Comparison of ENCODE assay signal across 8 cellular contexts in genomic region chr3:101512521-101513418, GRCh38. TPM values are rescaled to one million over a fixed set of nuclear protein-coding genes. Genes with fewer than 3 reads are reported as not detected.
DNase-seq lines count a peak whose midpoint lies in the region; ATAC-seq and TF ChIP-seq lines count a peak whose summit lies in the region.

A gene with protein sequence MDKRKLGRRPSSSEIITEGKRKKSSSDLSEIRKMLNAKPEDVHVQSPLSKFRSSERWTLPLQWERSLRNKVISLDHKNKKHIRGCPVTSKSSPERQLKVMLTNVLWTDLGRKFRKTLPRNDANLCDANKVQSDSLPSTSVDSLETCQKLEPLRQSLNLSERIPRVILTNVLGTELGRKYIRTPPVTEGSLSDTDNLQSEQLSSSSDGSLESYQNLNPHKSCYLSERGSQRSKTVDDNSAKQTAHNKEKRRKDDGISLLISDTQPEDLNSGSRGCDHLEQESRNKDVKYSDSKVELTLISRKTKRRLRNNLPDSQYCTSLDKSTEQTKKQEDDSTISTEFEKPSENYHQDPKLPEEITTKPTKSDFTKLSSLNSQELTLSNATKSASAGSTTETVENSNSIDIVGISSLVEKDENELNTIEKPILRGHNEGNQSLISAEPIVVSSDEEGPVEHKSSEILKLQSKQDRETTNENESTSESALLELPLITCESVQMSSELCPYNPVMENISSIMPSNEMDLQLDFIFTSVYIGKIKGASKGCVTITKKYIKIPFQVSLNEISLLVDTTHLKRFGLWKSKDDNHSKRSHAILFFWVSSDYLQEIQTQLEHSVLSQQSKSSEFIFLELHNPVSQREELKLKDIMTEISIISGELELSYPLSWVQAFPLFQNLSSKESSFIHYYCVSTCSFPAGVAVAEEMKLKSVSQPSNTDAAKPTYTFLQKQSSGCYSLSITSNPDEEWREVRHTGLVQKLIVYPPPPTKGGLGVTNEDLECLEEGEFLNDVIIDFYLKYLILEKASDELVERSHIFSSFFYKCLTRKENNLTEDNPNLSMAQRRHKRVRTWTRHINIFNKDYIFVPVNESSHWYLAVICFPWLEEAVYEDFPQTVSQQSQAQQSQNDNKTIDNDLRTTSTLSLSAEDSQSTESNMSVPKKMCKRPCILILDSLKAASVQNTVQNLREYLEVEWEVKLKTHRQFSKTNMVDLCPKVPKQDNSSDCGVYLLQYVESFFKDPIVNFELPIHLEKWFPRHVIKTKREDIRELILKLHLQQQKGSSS (minus strand): TSS chr3:101513212. CDS start chr3:101513130, 82 bp downstream.

- RAD21 ChIA-PET in HCT116 (lab: Charles Lee; ENCODE audit: low non-redundant PET in 1 of 2, low total read pairs in 2 of 2, uncharacterized antibody in 2 of 2, unreplicated experiment in 2 of 2): no interaction called here

- TF ChIP-seq RAD21 in HCT116 (IDR thresholded peaks at IDR 0.05; ENCODE audit: low read depth): no peak

- H3K4me2 ChIP-seq in HCT116 (ENCODE audit: low read length): peak within 1 kb of the TSS; percentile 96
- H3K4me2 ChIP-seq in trophoblast cell (ENCODE audit: low read length): peak within 1 kb of the TSS; percentile 73

- intact Hi-C loops in HCT116 (cut with micrococcal nuclease) (no loop called here), Right ventricle myocardium superior (cut with DNase I) (no loop called here)

- peaks cover 52% of the 10 kb centered on the region for H3K4me1 Mint-ChIP-seq in activated naive CD8-positive, alpha-beta T cell treated with anti-CD3 and anti-CD28 coated beads, Interleukin-2, amount 50 U/mL, for 24 hours

- peak within 1 kb of the TSS; percentile 20 for H2AFZ ChIP-seq in HCT116 (ENCODE audit: low read depth, low read length, poor library complexity, severe bottlenecking)
- H2AFZ ChIP-seq in trophoblast cell (ENCODE audit: insufficient read depth, low read length, poor library complexity): peak within 1 kb of the TSS; percentile 93

- no peaks in the 10 kb centered on the region for H3K9me3 Mint-ChIP-seq in activated naive CD8-positive, alpha-beta T cell treated with anti-CD3 and anti-CD28 coated beads, Interleukin-2, amount 50 U/mL, for 24 hours

- DNase-seq in HCT116 (ENCODE audit: low read depth, low spot score) (peak; percentile 56), NCI-H1092 treated with DMSO at 0.1 percent for 48 hours (lab: John Stamatoyannopoulos, UW) (peak; percentile 88), SW 1271 (lab: John Stamatoyannopoulos, UW) (peak; percentile 72 to 89), Right ventricle myocardium superior (peak; percentile 93), trophoblast cell (peak; percentile 63 to 85), tibial nerve (ENCODE audit: low spot score in 2 of 2) (peak; percentile 75 to 76)
- peak; percentile 82 for DNase-seq in activated naive CD8-positive, alpha-beta T cell treated with anti-CD3 and anti-CD28 coated beads, Interleukin-2, amount 50 U/mL, for 24 hours

- H3K9ac ChIP-seq in ES-I3 (ENCODE audit: low read depth, low read length) (peak within 1 kb of the TSS; percentile 77), HCT116 (ENCODE audit: low read length) (peak within 1 kb of the TSS; percentile 58), trophoblast cell (ENCODE audit: low read length) (peak within 1 kb of the TSS; percentile 60)

- peak within 1 kb of the TSS; percentile 71 for H3K27ac ChIP-seq in HCT116 (ENCODE audit: low read depth, low read length)
- peak within 1 kb of the TSS; percentile 65 for H3K27ac ChIP-seq in trophoblast cell (ENCODE audit: low read depth, low read length)
- H3K27ac ChIP-seq in tibial nerve: peak within 1 kb of the TSS; percentile 90 to 96 (median 93)

- no CpG with 5 or more reads among the region's 59 CpGs for WGBS in trophoblast cell (ENCODE audit: extremely low coverage, insufficient coverage, insufficient read length)
- 0 to 1% methylated on average over 57 to 59 of the region's 59 CpGs for WGBS in tibial nerve, 2 donors

- H3K4ac ChIP-seq in trophoblast cell (ENCODE audit: low read depth, low read length): peak within 1 kb of the TSS; percentile 46

- peak within 1 kb of the TSS; percentile 98 for H3K27ac Mint-ChIP-seq in activated naive CD8-positive, alpha-beta T cell treated with anti-CD3 and anti-CD28 coated beads, Interleukin-2, amount 50 U/mL, for 24 hours

- peak within 1 kb of the TSS; percentile 52 for H3K14ac ChIP-seq in trophoblast cell (ENCODE audit: low read length)

- H3K4me3 Mint-ChIP-seq in activated naive CD8-positive, alpha-beta T cell treated with anti-CD3 and anti-CD28 coated beads, Interleukin-2, amount 50 U/mL, for 24 hours: peak within 1 kb of the TSS; percentile 99

- peak within 1 kb of the TSS; percentile 91 for H4K12ac ChIP-seq in trophoblast cell (ENCODE audit: low read depth, low read length)

- TF ChIP-seq EP300 in tibial nerve (IDR thresholded peaks at IDR 0.05): peak; percentile 50 to 72

- ATAC-seq in HCT116 (peak; percentile 86), Right ventricle myocardium superior (ENCODE audit: poor library complexity) (peak; percentile 96)
- peak; percentile 65 for ATAC-seq in activated naive CD8-positive, alpha-beta T cell treated with anti-CD3 and anti-CD28 coated beads, Interleukin-2, amount 50 U/mL, for 24 hours

- CTCF ChIA-PET in HCT116 (lab: Charles Lee): no interaction called here

- H3K79me2 ChIP-seq in HCT116 (ENCODE audit: insufficient read depth, low read length) (no peaks in the 10 kb centered on the region), trophoblast cell (ENCODE audit: control insufficient read depth, insufficient read depth, low read length, poor library complexity) (peaks cover 3% of the 10 kb centered on the region)

- H2BK12ac ChIP-seq in trophoblast cell (ENCODE audit: low read length): no peak within 1 kb of the TSS

- no TSS peak for BruUV-seq in HCT116 (replicated peaks; lab: Mats Ljungman, UMichigan)

- H3K9me3 ChIP-seq in ES-I3 (ENCODE audit: control insufficient read depth, insufficient read depth, low read length): no peaks in the 10 kb centered on the region
- no peaks in the 10 kb centered on the region for H3K9me3 ChIP-seq in HCT116 (ENCODE audit: control insufficient read depth in 1 of 2, insufficient read depth in 1 of 2, low read depth in 1 of 2, low read length in 2 of 2)
- no peaks in the 10 kb centered on the region for H3K9me3 ChIP-seq in trophoblast cell (ENCODE audit: insufficient read depth, low read depth, low read length)
- no peaks in the 10 kb centered on the region for H3K9me3 ChIP-seq in tibial nerve

- peak within 1 kb of the TSS; percentile 89 for H2BK120ac ChIP-seq in trophoblast cell (ENCODE audit: insufficient read depth, low read length, poor library complexity)

- peak within 1 kb of the TSS; percentile 73 for H4K91ac ChIP-seq in trophoblast cell (ENCODE audit: low read depth, low read length)

- H3K4me1 ChIP-seq in ES-I3 (ENCODE audit: insufficient read depth, low read length) (peaks cover 16% of the 10 kb centered on the region), HCT116 (ENCODE audit: control insufficient read depth in 1 of 2, insufficient read depth in 2 of 2, low read length in 2 of 2) (peaks cover 6 to 14% of the 10 kb centered on the region in 2 experiments; a peak in 3 of 4 replicates), trophoblast cell (ENCODE audit: control insufficient read depth in 1 of 2, insufficient read depth in 2 of 2, low read length in 2 of 2) (peaks cover 0 to 2% of the 10 kb centered on the region in 2 experiments), tibial nerve (peaks cover 0 to 24% (median 0%) of the 10 kb centered on the region in 4 donors)

- H3K36me3 Mint-ChIP-seq in activated naive CD8-positive, alpha-beta T cell treated with anti-CD3 and anti-CD28 coated beads, Interleukin-2, amount 50 U/mL, for 24 hours (ENCODE audit: low read depth): peaks cover 8% of the 10 kb centered on the region

- H3K23ac ChIP-seq in trophoblast cell (ENCODE audit: low read length): no peak within 1 kb of the TSS

- H4K20me1 ChIP-seq in HCT116 (ENCODE audit: insufficient read depth): no peaks in the 10 kb centered on the region

- H3K27me3 ChIP-seq in HCT116 (ENCODE audit: insufficient read depth, low read length) (no peaks in the 10 kb centered on the region), trophoblast cell (ENCODE audit: insufficient read depth, low read length) (no peaks in the 10 kb centered on the region), tibial nerve (peaks cover 0 to 10% of the 10 kb centered on the region in 2 donors)

- no peak within 1 kb of the TSS for H2AK5ac ChIP-seq in trophoblast cell (ENCODE audit: low read length)

- no peaks in the 10 kb centered on the region for H3K9me2 ChIP-seq in HCT116 (ENCODE audit: insufficient read depth)

- peaks cover 11% of the 10 kb centered on the region for H3K79me1 ChIP-seq in trophoblast cell (ENCODE audit: low read length)

- peak within 1 kb of the TSS; percentile 45 for H3K18ac ChIP-seq in trophoblast cell (ENCODE audit: low read length)

- H3K27me3 Mint-ChIP-seq in activated naive CD8-positive, alpha-beta T cell treated with anti-CD3 and anti-CD28 coated beads, Interleukin-2, amount 50 U/mL, for 24 hours: peaks cover 5% of the 10 kb centered on the region

- H2BK5ac ChIP-seq in trophoblast cell (ENCODE audit: low read depth, low read length, poor library complexity): peak within 1 kb of the TSS; percentile 69

- TF ChIP-seq POLR2A in HCT116 (IDR thresholded peaks at IDR 0.05; ENCODE audit: borderline replicate concordance, extremely low read depth, insufficient read depth, insufficient read length): no peak
- peak in 1 of 2 donors; percentile 9 for TF ChIP-seq POLR2A in tibial nerve (IDR thresholded peaks at IDR 0.05)

- POLR2A ChIA-PET in HCT116 (lab: Charles Lee): interaction anchor here (0.6 kb wide), 1 partner anchor 25 kb away, joined by 3 read pairs; no protein-coding TSS in a partner anchor

- peak within 1 kb of the TSS; percentile 94 for H4K8ac ChIP-seq in trophoblast cell (ENCODE audit: low read depth, low read length)

- H3K4me3 ChIP-seq in HCT116 (replicated peaks in 1 of 2; ENCODE audit: low read depth in 1 of 2, low read length in 2 of 2) (peak within 1 kb of the TSS; percentile 65 to 85), trophoblast cell (ENCODE audit: low read depth, low read length) (peak within 1 kb of the TSS; percentile 69), tibial nerve (peak within 1 kb of the TSS; percentile 69 to 92 (median 74))

- H3K36me3 ChIP-seq in ES-I3 (ENCODE audit: insufficient read depth, low read length) (no peaks in the 10 kb centered on the region), HCT116 (ENCODE audit: control insufficient read depth in 1 of 2, insufficient read depth in 2 of 2, low read length in 2 of 2) (no peaks in the 10 kb centered on the region), trophoblast cell (ENCODE audit: control insufficient read depth in 1 of 2, insufficient read depth in 2 of 2, low read length in 2 of 2) (no peaks in the 10 kb centered on the region), tibial nerve (no peaks in the 10 kb centered on the region)

- no peak for TF ChIP-seq CTCF in HCT116 (IDR thresholded peaks at IDR 0.05 in 2 of 3, conservative IDR thresholded peaks at IDR 0.05 in 1 of 3; ENCODE audit: borderline replicate concordance in 1 of 3, insufficient read depth in 1 of 3, low read depth in 2 of 3, low read length in 2 of 3)
- TF ChIP-seq CTCF in tibial nerve (IDR thresholded peaks at IDR 0.05): no peak

TF ChIP-seq in HCT116, 20 proteins besides CTCF, POLR2A, EP300 and RAD21 (continues in another document):
- TF ChIP-seq ZFX (IDR thresholded peaks at IDR 0.05): peak; percentile 34; the same call in 1 of the 2 replicates

RNA-seq across cellular contexts. Expression of the gene that starts here (rescaled TPM):
- total RNA-seq in HCT116 (2021; ENCODE audit: unreplicated experiment): 7.9 TPM
- 2.0 and 3.4 TPM in 2 replicates for polyA plus RNA-seq in HCT116 (2012)
- total RNA-seq in Right ventricle myocardium superior: 8.4 TPM
- polyA plus RNA-seq in trophoblast cell (2013): 11.0 and 11.4 TPM in 2 replicates
- total RNA-seq in tibial nerve: 10 to 100 TPM; 26.1 to 40.0 (median 36.9) TPM

Comparison
In these comparisons a context has a peak if more than half of its experiments do, and no peak if none do; other contexts are left out.
1. Peak in every context shown above with its lines: DNase-seq, ATAC-seq, H3K4me3 ChIP-seq and H3K27ac ChIP-seq.